In genomic region chr2:140262908-140263307, GRCh38 we compare ENCODE assay signal across 30 cellular contexts.
"Had no signal": no experiment of that assay in that cellular context is flagged by ENCODE, and none has a peak within 500 bp of the region (broad histone marks: within the 10 kb centered on the region; RNA-seq: fewer than 3 reads in every experiment).

No MANE protein-coding gene starts in this region.

- H3K4me3 ChIP-seq: adrenal gland, ascending aorta, body of pancreas, breast epithelium, cardiac muscle cell had no signal

- H3K4me1 ChIP-seq: adrenal gland, ascending aorta, body of pancreas, breast epithelium had no signal

- H3K27me3 ChIP-seq: adrenal gland, ascending aorta, body of pancreas, brain microvascular endothelial cell, breast epithelium, cardiac muscle cell had no signal

- H3K9me3 ChIP-seq: adrenal gland, ascending aorta, body of pancreas, breast epithelium had no signal

- DNase-seq: activated gamma-delta T cell; activated gamma-delta T cell treated with Interleukin-2 at 50 U/mL for 16 hours; activated naive CD4-positive, alpha-beta T cell; activated naive CD4-positive, alpha-beta T cell treated with anti-CD3 and anti-CD28 coated beads for 36 hours; activated naive CD4-positive, alpha-beta T cell treated with anti-CD3 and anti-CD28 coated beads, Interleukin-2, amount 10 ng/mL, durations not matched to agents 7 days and 5 days; activated naive CD4-positive, alpha-beta T cell treated with anti-CD3 and anti-CD28 coated beads, Interleukin-2, amount 50 U/mL, for 16 hours; activated naive CD4-positive, alpha-beta T cell treated with Interleukin-2 at 50 U/mL for 16 hours; activated naive CD8-positive, alpha-beta T cell treated with anti-CD3 and anti-CD28 coated beads for 36 hours; activated naive CD8-positive, alpha-beta T cell treated with anti-CD3 and anti-CD28 coated beads, Interleukin-2, amount 10 ng/mL, durations not matched to agents 7 days and 5 days; activated naive CD8-positive, alpha-beta T cell treated with anti-CD3 and anti-CD28 coated beads, Interleukin-2, amount 50 U/mL, for 24 hours; activated T-cell treated with anti-CD3 and anti-CD28 coated beads for 4 hours; activated T-cell treated with anti-CD3 and anti-CD28 coated beads, Interleukin-2, amount 50 U/mL, for 1 hour; activated T-cell treated with anti-CD3 and anti-CD28 coated beads, Interleukin-2, amount 50 U/mL, for 24 hours; activated T-cell treated with anti-CD3 and anti-CD28 coated beads, Interleukin-2, amount 50 U/mL, for 4 hours; activated T-cell treated with anti-CD3 and anti-CD28 coated beads, Interleukin-2, amount 50 U/mL, for 48 hours; activated T-cell treated with anti-CD3 and anti-CD28 coated beads, Interleukin-2, amount 50 U/mL, for 72 hours; adrenal gland; amniotic stem cell; amygdala; anterior cingulate cortex; body of pancreas; brain microvascular endothelial cell; caudate nucleus; central memory CD4-positive, alpha-beta T cell; cerebellar nuclear complex had no signal

- H3K27ac ChIP-seq: adrenal gland, ascending aorta, body of pancreas, brain microvascular endothelial cell, breast epithelium, cardiac muscle cell had no signal

- H3K36me3 ChIP-seq: adrenal gland, ascending aorta, brain microvascular endothelial cell, breast epithelium, cardiac muscle cell had no signal

- ATAC-seq: activated naive CD4-positive, alpha-beta T cell treated with anti-CD3 and anti-CD28 coated beads, Interleukin-2, amount 50 U/mL, for 72 hours; activated naive CD8-positive, alpha-beta T cell treated with anti-CD3 and anti-CD28 coated beads, Interleukin-2, amount 50 U/mL, for 24 hours; activated T-cell treated with anti-CD3 and anti-CD28 coated beads, Interleukin-2, amount 50 U/mL, for 4 hours; activated T-cell treated with anti-CD3 and anti-CD28 coated beads, Interleukin-2, amount 50 U/mL, for 72 hours; activated T-helper 17 cell treated with anti-CD3 and anti-CD28 coated beads, Interleukin-2, amount 50 U/mL, for 72 hours; body of pancreas had no signal
